Comparison of ENCODE assay signal across 14 cellular contexts in genomic region chr7:126659124-126659523, GRCh38.
DNase-seq lines count a peak whose midpoint lies in the region; ATAC-seq, FAIRE-seq and TF ChIP-seq lines count a peak whose summit lies in the region.
"Had no signal": no experiment of that assay in that cellular context is flagged by ENCODE, and none has a peak within 500 bp of the region (broad histone marks: within the 10 kb centered on the region; RNA-seq: fewer than 3 reads in every experiment).

No MANE protein-coding gene starts in this region.

- FAIRE-seq in GM19239 (lab: Jason Lieb, UNC) = peak; percentile 83
- FAIRE-seq: endothelial cell of umbilical vein had no signal

- H3K27ac ChIP-seq in body of pancreas = no peak overlapping the region

- H3K4me1 ChIP-seq in body of pancreas = no peaks in the 10 kb centered on the region

- ATAC-seq in HG02623 (IDR thresholded peaks at IDR 0.05; ENCODE audit: unreplicated experiment) (peak; percentile 77), HG03378 (IDR thresholded peaks at IDR 0.05; ENCODE audit: unreplicated experiment) (peak; percentile 80), body of pancreas (no peak)

- peak; percentile 69 for DNase-seq in GM06990 (ENCODE audit: extremely low read depth, insufficient read length)
- no peak for DNase-seq in GM19239 (ENCODE audit: insufficient read length, low spot score)
- no peak for DNase-seq in NCI-H1930 (lab: John Stamatoyannopoulos, UW)
- no peak for DNase-seq in hypothalamus (lab: John Stamatoyannopoulos, UW)
- DNase-seq in body of pancreas = no peak
- no peak for DNase-seq in putamen (ENCODE audit: low spot score)
- DNase-seq: ACHN; DND-41; H7; NCI-H748 treated with DMSO at 0.1 percent for 48 hours; stimulated activated CD4-positive, alpha-beta T cell treated with anti-CD3 and anti-CD28 coated beads, Interleukin-12 subunit alpha, Interleukin-12 subunit beta, amount 100 ng/mL, for 4 hours had no signal

- no peaks in the 10 kb centered on the region for H3K9me3 ChIP-seq in body of pancreas

- H3K27me3 ChIP-seq in GM06990 (replicated peaks; ENCODE audit: control insufficient read depth, insufficient read depth, low read length) = no peaks in the 10 kb centered on the region
- H3K27me3 ChIP-seq in body of pancreas = no peaks in the 10 kb centered on the region

- no peak for TF ChIP-seq CTCF in GM06990 (IDR thresholded peaks at IDR 0.05; ENCODE audit: insufficient read depth, low read length, poor library complexity, severe bottlenecking)
- TF ChIP-seq CTCF in body of pancreas (IDR thresholded peaks at IDR 0.05) = no peak

- H3K36me3 ChIP-seq in GM06990 (ENCODE audit: control insufficient read depth, insufficient read depth, low read length) = no peaks in the 10 kb centered on the region
- H3K36me3 ChIP-seq in body of pancreas (replicated peaks in 1 of 2; ENCODE audit: insufficient read depth in 1 of 2, low read depth in 2 of 2) = no peaks in the 10 kb centered on the region

- 54 to 67% methylated on average over 3 of the region's 3 CpGs for WGBS in body of pancreas, 2 donors

- TF ChIP-seq POLR2A in body of pancreas (IDR thresholded peaks at IDR 0.05) = no peak

- intact Hi-C loops in body of pancreas (cut with DNase I) = no loop called here

- H3K4me3 ChIP-seq in GM06990 (replicated peaks; ENCODE audit: low read depth, low read length) = no peak overlapping the region
- H3K4me3 ChIP-seq in body of pancreas = no peak overlapping the region
